ENCODE assay signal across 7 cellular contexts in the genomic region with DNA sequence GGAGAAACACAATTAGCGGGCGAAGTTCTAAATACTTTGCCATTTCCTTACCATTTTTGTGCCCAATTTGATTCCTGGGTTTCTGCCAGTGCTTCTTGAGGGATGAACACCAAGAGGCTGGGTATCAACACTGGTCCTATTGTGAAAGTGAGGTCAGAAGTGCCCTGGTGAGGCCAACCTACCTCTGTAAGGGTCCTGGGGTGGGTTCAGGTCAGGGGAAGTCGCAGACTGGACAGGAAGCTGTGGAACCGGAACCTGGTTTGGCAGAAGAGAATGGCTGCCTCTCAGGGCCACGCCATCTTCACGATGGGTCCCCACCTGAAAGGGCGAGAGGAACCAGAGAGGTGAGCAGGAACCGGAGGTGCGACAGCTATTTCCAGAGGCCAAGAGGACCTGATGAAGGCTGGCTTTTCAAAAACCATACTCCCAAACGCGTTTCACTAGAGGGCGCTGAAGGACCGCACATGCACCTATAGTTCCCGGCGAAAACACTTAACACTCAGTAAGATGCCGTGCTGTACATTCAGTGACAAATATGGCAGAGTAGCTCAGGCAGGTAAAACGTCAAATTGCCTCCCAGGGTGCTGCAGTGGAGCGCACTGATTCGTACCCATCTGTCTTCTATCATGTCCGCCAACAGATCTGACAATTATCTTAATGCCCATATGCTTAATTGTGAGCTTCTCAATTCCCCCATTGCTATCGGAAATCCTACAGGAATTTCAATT.
A peak's percentile ranks its signal among the peaks of the same experiment; 100 is the strongest.
DNase-seq lines count a peak whose midpoint lies in the region; ATAC-seq and TF ChIP-seq lines count a peak whose summit lies in the region.

No MANE protein-coding gene starts in this region.

- ATAC-seq in GM18498 (IDR thresholded peaks at IDR 0.05; ENCODE audit: unreplicated experiment) = peak; percentile 74
- ATAC-seq in HG02763 (IDR thresholded peaks at IDR 0.05; ENCODE audit: unreplicated experiment) = peak; percentile 69

- TF ChIP-seq CTCF in astrocyte of the spinal cord (IDR thresholded peaks at IDR 0.05; ENCODE audit: low read depth, low read length) = peak; percentile 83

- no peak overlapping the region for H3K9ac ChIP-seq in skeletal muscle satellite cell (ENCODE audit: low read depth, low read length)

- H3K36me3 ChIP-seq in skeletal muscle satellite cell (ENCODE audit: insufficient read depth, low read length) = peaks cover 23% of the 10 kb centered on the region

- no peaks in the 10 kb centered on the region for H3K9me3 ChIP-seq in skeletal muscle satellite cell (replicated peaks; ENCODE audit: low read length)

- peaks cover 6% of the 10 kb centered on the region for H3K4me1 ChIP-seq in skeletal muscle satellite cell (ENCODE audit: control insufficient read depth, insufficient read depth, low read length)

- DNase-seq in NCI-H1105 treated with DMSO at 0.1 percent for 48 hours (lab: John Stamatoyannopoulos, UW) (peak; percentile 95), SK-N-DZ (ENCODE audit: low spot score) (peak; percentile 59), astrocyte of the spinal cord (ENCODE audit: low read depth, low spot score) (peak; percentile 83), hypothalamus (lab: John Stamatoyannopoulos, UW) (peak in 49 of 51 donors; percentile 8 to 90 (median 57))

- no peak overlapping the region for H3K4me3 ChIP-seq in astrocyte of the spinal cord (ENCODE audit: low read depth, low read length)
- no peak overlapping the region for H3K4me3 ChIP-seq in skeletal muscle satellite cell (ENCODE audit: low read length)

- no peaks in the 10 kb centered on the region for H3K27me3 ChIP-seq in skeletal muscle satellite cell (ENCODE audit: control insufficient read depth, insufficient read depth, low read length)

- H3K4me2 ChIP-seq in skeletal muscle satellite cell (ENCODE audit: low read length) = peak overlapping the region; percentile 18

- in situ Hi-C loops in astrocyte of the spinal cord (cut with HindIII; ENCODE audit: low sequenced_read_pairs) = no loop called here
